17 cellular contexts compared by ENCODE assay signal in genomic region chr12:1737643-1738286, GRCh38.
"Had no signal": no experiment of that assay in that cellular context is flagged by ENCODE, and none has a peak within 500 bp of the region (broad histone marks: within the 10 kb centered on the region; RNA-seq: fewer than 3 reads in every experiment).

No MANE protein-coding gene starts in this region.

- H3K27me3 Mint-ChIP-seq: dendritic cell treated with granulocyte-macrophage colony-stimulating factor and Interleukin-4, amounts not matched to agents 40 ng/mL and 50 ng/mL, for 4 days; naive thymus-derived CD4-positive, alpha-beta T cell; stimulated activated naive B cell treated with anti-CD40 and anti-IgM and Interleukin-4, amounts not matched to agents 10 μg/mL and 1 μg/mL and 100 μg/mL, for 72 hours had no signal

- H3K9me3 ChIP-seq: thyroid gland had no signal

- H3K4me3 ChIP-seq: thyroid gland had no signal

- H3K27ac Mint-ChIP-seq: activated naive CD4-positive, alpha-beta T cell treated with anti-CD3 and anti-CD28 coated beads, Interleukin-2, amount 50 U/mL, for 72 hours; dendritic cell treated with granulocyte-macrophage colony-stimulating factor and Interleukin-4, amounts not matched to agents 40 ng/mL and 50 ng/mL, for 4 days; stimulated activated naive B cell treated with anti-CD40 and anti-IgM and Interleukin-4, amounts not matched to agents 10 μg/mL and 1 μg/mL and 100 μg/mL, for 72 hours had no signal

- ATAC-seq: activated naive CD4-positive, alpha-beta T cell treated with anti-CD3 and anti-CD28 coated beads, Interleukin-2, amount 50 U/mL, for 72 hours; activated T-cell treated with anti-CD3 and anti-CD28 coated beads, Interleukin-2, amount 50 U/mL, for 72 hours; left lobe of liver; naive thymus-derived CD4-positive, alpha-beta T cell; stimulated activated naive B cell treated with anti-CD40 and anti-IgM and Interleukin-4, amounts not matched to agents 10 μg/mL and 1 μg/mL and 100 μg/mL, for 72 hours had no signal

- H3K4me3 Mint-ChIP-seq: activated T-cell treated with anti-CD3 and anti-CD28 coated beads, Interleukin-2, amount 50 U/mL, for 72 hours; dendritic cell treated with granulocyte-macrophage colony-stimulating factor and Interleukin-4, amounts not matched to agents 40 ng/mL and 50 ng/mL, for 4 days; stimulated activated naive B cell treated with anti-CD40 and anti-IgM and Interleukin-4, amounts not matched to agents 10 μg/mL and 1 μg/mL and 100 μg/mL, for 72 hours had no signal

- H3K9me3 Mint-ChIP-seq: activated naive CD4-positive, alpha-beta T cell treated with anti-CD3 and anti-CD28 coated beads, Interleukin-2, amount 50 U/mL, for 72 hours; activated T-cell treated with anti-CD3 and anti-CD28 coated beads, Interleukin-2, amount 50 U/mL, for 72 hours; dendritic cell treated with granulocyte-macrophage colony-stimulating factor and Interleukin-4, amounts not matched to agents 40 ng/mL and 50 ng/mL, for 4 days; stimulated activated naive B cell treated with anti-CD40 and anti-IgM and Interleukin-4, amounts not matched to agents 10 μg/mL and 1 μg/mL and 100 μg/mL, for 72 hours had no signal

- DNase-seq: activated CD4-positive, CD25-positive, alpha-beta regulatory T cell treated with anti-CD3 and anti-CD28 coated beads, Interleukin-2, amount 50 U/mL, for 72 hours; activated gamma-delta T cell treated with Interleukin-2 at 50 U/mL for 16 hours; activated T-cell treated with anti-CD3 and anti-CD28 coated beads, Interleukin-2, amount 50 U/mL, for 72 hours; effector CD8-positive, alpha-beta T cell; foreskin fibroblast; glutamatergic neuron; hippocampal formation; islet precursor cell; mammary epithelial cell; naive thymus-derived CD4-positive, alpha-beta T cell; stimulated activated naive B cell treated with anti-CD40 and anti-IgM and Interleukin-4, amounts not matched to agents 10 μg/mL and 1 μg/mL and 100 μg/mL, for 72 hours; T-helper 1 cell; thyroid gland had no signal

- H3K27ac ChIP-seq: parathyroid adenoma, thyroid gland had no signal

- H3K27me3 ChIP-seq: thyroid gland had no signal

- H3K36me3 Mint-ChIP-seq: activated naive CD4-positive, alpha-beta T cell treated with anti-CD3 and anti-CD28 coated beads, Interleukin-2, amount 50 U/mL, for 72 hours had no signal

- H3K36me3 ChIP-seq: thyroid gland had no signal
